In the genomic region with DNA sequence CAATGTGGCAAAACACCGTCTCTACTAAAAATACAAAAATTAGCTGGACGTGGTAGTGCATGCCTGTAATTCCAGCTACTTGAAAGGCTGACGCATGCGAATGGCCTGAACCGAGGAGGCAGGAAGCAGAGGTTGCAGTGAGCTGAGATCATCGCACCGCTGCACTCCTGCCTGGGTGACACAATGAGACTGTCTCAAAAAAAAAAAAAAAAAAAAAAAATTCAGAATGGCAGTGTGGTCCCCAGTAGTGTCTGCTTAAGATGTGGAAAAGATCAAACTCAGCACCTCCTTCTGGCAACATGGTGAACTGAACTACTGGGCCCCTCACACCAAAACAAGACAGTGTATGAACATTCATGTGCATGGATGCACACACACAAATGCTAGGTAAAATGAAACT, we compare ENCODE assay signal across 8 cellular contexts.
DNase-seq lines count a peak whose midpoint lies in the region; ATAC-seq lines count a peak whose summit lies in the region.

No MANE protein-coding gene starts in this region.

- peak overlapping the region; percentile 66 for H3K4me3 Mint-ChIP-seq in T-helper 1 cell treated with Interleukin-12 subunit alpha and Interleukin-12 subunit beta and Interleukin-4 antibody, amounts not matched to agents 30 μg/mL and 1 μg/mL, for 36 hours

- H3K27me3 ChIP-seq in effector memory CD4-positive, alpha-beta T cell (replicated peaks; ENCODE audit: control insufficient read depth, insufficient read depth, low read length, poor library complexity, severe bottlenecking) = no peaks in the 10 kb centered on the region

- H3K36me3 Mint-ChIP-seq in T-helper 1 cell treated with Interleukin-12 subunit alpha and Interleukin-12 subunit beta and Interleukin-4 antibody, amounts not matched to agents 30 μg/mL and 1 μg/mL, for 36 hours (ENCODE audit: low read depth) = peaks cover 3% of the 10 kb centered on the region

- H3K4me3 ChIP-seq in effector memory CD4-positive, alpha-beta T cell (ENCODE audit: insufficient read depth, low read depth, low read length, poor library complexity, severe bottlenecking) = no peak overlapping the region

- H3K4me1 Mint-ChIP-seq in T-helper 1 cell treated with Interleukin-12 subunit alpha and Interleukin-12 subunit beta and Interleukin-4 antibody, amounts not matched to agents 30 μg/mL and 1 μg/mL, for 36 hours (ENCODE audit: low read depth) = peaks cover 26% of the 10 kb centered on the region

- peak overlapping the region; percentile 97 for H3K27ac Mint-ChIP-seq in T-helper 1 cell treated with Interleukin-12 subunit alpha and Interleukin-12 subunit beta and Interleukin-4 antibody, amounts not matched to agents 30 μg/mL and 1 μg/mL, for 36 hours

- peak overlapping the region; percentile 64 for H3K27ac ChIP-seq in effector memory CD4-positive, alpha-beta T cell (ENCODE audit: insufficient read depth, low read length, poor library complexity, severe bottlenecking)

- no peaks in the 10 kb centered on the region for H3K27me3 Mint-ChIP-seq in T-helper 1 cell treated with Interleukin-12 subunit alpha and Interleukin-12 subunit beta and Interleukin-4 antibody, amounts not matched to agents 30 μg/mL and 1 μg/mL, for 36 hours (ENCODE audit: low read depth)

- no peaks in the 10 kb centered on the region for H3K36me3 ChIP-seq in effector memory CD4-positive, alpha-beta T cell (ENCODE audit: control insufficient read depth, insufficient read depth, low read length)

- peak; percentile 53 for ATAC-seq in GM18502 (IDR thresholded peaks at IDR 0.05; ENCODE audit: poor library complexity, unreplicated experiment)
- ATAC-seq in HG03469 (IDR thresholded peaks at IDR 0.05; ENCODE audit: unreplicated experiment) = no peak

- H3K9me3 ChIP-seq in effector memory CD4-positive, alpha-beta T cell (ENCODE audit: control insufficient read depth, low read length) = no peaks in the 10 kb centered on the region

- DNase-seq in effector memory CD4-positive, alpha-beta T cell = peak; percentile 32 to 44 (median 35)
- DNase-seq in stimulated activated CD4-positive, alpha-beta T cell treated with anti-CD3 and anti-CD28 coated beads, Interleukin-2, amount 100 ng/mL, for 24 hours = peak; percentile 15 to 21
- DNase-seq in SW 1271 (lab: John Stamatoyannopoulos, UW) = no peak
- DNase-seq in NCI-H510A (lab: John Stamatoyannopoulos, UW) = no peak
- no peak for DNase-seq in NCI-H146 (lab: John Stamatoyannopoulos, UW)

- no peaks in the 10 kb centered on the region for H3K4me1 ChIP-seq in effector memory CD4-positive, alpha-beta T cell (ENCODE audit: control insufficient read depth, insufficient read depth, low read length, poor library complexity, severe bottlenecking)

- no peaks in the 10 kb centered on the region for H3K9me3 Mint-ChIP-seq in T-helper 1 cell treated with Interleukin-12 subunit alpha and Interleukin-12 subunit beta and Interleukin-4 antibody, amounts not matched to agents 30 μg/mL and 1 μg/mL, for 36 hours

Comparison
In these comparisons a context has a peak if more than half of its experiments do, and no peak if none do; other contexts are left out.
1. DNase-seq: peak in effector memory CD4-positive, alpha-beta T cell (3 of 3) and stimulated activated CD4-positive, alpha-beta T cell treated with anti-CD3 and anti-CD28 coated beads, Interleukin-2, amount 100 ng/mL, for 24 hours (2 of 2); none in SW 1271 (0 of 2), NCI-H510A (single experiment) and NCI-H146 (single experiment).